Comparison of ENCODE assay signal across 2 cellular contexts in the genomic region with DNA sequence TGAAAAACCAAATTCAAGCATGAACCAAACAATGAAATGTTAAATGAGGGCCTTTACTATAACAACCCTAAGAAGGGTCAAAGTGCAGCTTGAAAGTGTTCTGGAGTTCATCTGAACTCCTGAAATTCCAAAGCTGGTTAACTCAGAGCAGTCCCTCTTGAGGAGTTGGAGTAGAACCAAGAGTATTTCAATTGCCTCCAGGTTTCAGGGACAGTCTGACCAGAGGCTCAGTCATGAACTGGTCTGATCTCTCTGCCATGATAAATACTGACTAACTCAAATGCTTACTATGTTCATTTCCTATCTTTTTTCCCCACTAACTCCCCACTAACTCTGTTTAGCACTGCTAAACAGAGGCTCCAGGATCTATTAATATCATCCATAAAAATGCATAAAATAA.
A peak's percentile ranks its signal among the peaks of the same experiment; 100 is the strongest.
TF ChIP-seq lines count a peak whose summit lies in the region.

No MANE protein-coding gene starts in this region.

TF ChIP-seq in HEK293, 187 proteins besides CTCF, POLR2A, EP300 and RAD21:
- TF ChIP-seq ZNF138 (tag by site-specific recombination; IDR thresholded peaks at IDR 0.05; ENCODE audit: borderline replicate concordance) (no peak), ZNF600 (tag by site-specific recombination; IDR thresholded peaks at IDR 0.05) (peak; percentile 61)

TF ChIP-seq in K562, 482 proteins besides CTCF, POLR2A, EP300 and RAD21:
- TF ChIP-seq C11orf30 (IDR thresholded peaks at IDR 0.05; ENCODE audit: low read depth) (0 out of 2 replicates have a peak, but pooled peaks have one; percentile 12), RBFOX2 (IDR thresholded peaks at IDR 0.05; ENCODE audit: low read depth, low read length) (no peak), NCOR1 (IDR thresholded peaks at IDR 0.05) (0 out of 2 replicates have a peak, but pooled peaks have one; percentile 7), NR2C2 (CRISPR knock-in tag; IDR thresholded peaks at IDR 0.05) (no peak), NR2C2 (tag; IDR thresholded peaks at IDR 0.05) (0 out of 2 replicates have a peak, but pooled peaks have one; percentile 17)
- TF ChIP-seq, protein P1, sequence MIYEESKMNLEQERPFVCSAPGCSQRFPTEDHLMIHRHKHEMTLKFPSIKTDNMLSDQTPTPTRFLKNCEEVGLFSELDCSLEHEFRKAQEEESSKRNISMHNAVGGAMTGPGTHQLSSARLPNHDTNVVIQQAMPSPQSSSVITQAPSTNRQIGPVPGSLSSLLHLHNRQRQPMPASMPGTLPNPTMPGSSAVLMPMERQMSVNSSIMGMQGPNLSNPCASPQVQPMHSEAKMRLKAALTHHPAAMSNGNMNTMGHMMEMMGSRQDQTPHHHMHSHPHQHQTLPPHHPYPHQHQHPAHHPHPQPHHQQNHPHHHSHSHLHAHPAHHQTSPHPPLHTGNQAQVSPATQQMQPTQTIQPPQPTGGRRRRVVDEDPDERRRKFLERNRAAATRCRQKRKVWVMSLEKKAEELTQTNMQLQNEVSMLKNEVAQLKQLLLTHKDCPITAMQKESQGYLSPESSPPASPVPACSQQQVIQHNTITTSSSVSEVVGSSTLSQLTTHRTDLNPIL (CRISPR knock-in tag; IDR thresholded peaks at IDR 0.05) = no peak
- TF ChIP-seq, protein P2, sequence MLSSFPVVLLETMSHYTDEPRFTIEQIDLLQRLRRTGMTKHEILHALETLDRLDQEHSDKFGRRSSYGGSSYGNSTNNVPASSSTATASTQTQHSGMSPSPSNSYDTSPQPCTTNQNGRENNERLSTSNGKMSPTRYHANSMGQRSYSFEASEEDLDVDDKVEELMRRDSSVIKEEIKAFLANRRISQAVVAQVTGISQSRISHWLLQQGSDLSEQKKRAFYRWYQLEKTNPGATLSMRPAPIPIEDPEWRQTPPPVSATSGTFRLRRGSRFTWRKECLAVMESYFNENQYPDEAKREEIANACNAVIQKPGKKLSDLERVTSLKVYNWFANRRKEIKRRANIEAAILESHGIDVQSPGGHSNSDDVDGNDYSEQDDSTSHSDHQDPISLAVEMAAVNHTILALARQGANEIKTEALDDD (IDR thresholded peaks at IDR 0.05) = peak; percentile 75
- TF ChIP-seq, protein P3, sequence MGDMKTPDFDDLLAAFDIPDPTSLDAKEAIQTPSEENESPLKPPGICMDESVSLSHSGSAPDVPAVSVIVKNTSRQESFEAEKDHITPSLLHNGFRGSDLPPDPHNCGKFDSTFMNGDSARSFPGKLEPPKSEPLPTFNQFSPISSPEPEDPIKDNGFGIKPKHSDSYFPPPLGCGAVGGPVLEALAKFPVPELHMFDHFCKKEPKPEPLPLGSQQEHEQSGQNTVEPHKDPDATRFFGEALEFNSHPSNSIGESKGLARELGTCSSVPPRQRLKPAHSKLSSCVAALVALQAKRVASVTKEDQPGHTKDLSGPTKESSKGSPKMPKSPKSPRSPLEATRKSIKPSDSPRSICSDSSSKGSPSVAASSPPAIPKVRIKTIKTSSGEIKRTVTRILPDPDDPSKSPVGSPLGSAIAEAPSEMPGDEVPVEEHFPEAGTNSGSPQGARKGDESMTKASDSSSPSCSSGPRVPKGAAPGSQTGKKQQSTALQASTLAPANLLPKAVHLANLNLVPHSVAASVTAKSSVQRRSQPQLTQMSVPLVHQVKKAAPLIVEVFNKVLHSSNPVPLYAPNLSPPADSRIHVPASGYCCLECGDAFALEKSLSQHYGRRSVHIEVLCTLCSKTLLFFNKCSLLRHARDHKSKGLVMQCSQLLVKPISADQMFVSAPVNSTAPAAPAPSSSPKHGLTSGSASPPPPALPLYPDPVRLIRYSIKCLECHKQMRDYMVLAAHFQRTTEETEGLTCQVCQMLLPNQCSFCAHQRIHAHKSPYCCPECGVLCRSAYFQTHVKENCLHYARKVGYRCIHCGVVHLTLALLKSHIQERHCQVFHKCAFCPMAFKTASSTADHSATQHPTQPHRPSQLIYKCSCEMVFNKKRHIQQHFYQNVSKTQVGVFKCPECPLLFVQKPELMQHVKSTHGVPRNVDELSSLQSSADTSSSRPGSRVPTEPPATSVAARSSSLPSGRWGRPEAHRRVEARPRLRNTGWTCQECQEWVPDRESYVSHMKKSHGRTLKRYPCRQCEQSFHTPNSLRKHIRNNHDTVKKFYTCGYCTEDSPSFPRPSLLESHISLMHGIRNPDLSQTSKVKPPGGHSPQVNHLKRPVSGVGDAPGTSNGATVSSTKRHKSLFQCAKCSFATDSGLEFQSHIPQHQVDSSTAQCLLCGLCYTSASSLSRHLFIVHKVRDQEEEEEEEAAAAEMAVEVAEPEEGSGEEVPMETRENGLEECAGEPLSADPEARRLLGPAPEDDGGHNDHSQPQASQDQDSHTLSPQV (IDR thresholded peaks at IDR 0.05) = 0 out of 2 replicates have a peak, but pooled peaks have one; percentile 19
TF ChIP-seq in K562: peak in this region for 5.
